ENCODE assay signal across 8 cellular contexts in genomic region chr7:129224251-129225205, GRCh38.
DNase-seq lines count a peak whose midpoint lies in the region; ATAC-seq and TF ChIP-seq lines count a peak whose summit lies in the region.

Gene AHCYL2 (plus strand): TSS chr7:129225030.

- peaks cover 6% of the 10 kb centered on the region for H3K36me3 Mint-ChIP-seq in central memory CD8-positive, alpha-beta T cell (ENCODE audit: insufficient read depth)

- peak; percentile 99 for DNase-seq in AML-193 (lab: John Stamatoyannopoulos, UW)
- DNase-seq in NCI-H446 treated with DMSO at 0.1 percent for 48 hours (lab: John Stamatoyannopoulos, UW), result peak; percentile 96
- peak; percentile 95 for DNase-seq in activated CD4-positive, CD25-positive, alpha-beta regulatory T cell treated with anti-CD3 and anti-CD28 coated beads, Interleukin-2, amount 50 U/mL, for 16 hours (ENCODE audit: low read depth, low spot score)
- peak; percentile 88 to 90 for DNase-seq in central memory CD8-positive, alpha-beta T cell (ENCODE audit: low spot score in 2 of 2)
- DNase-seq in islet precursor cell, result peak; percentile 99
- DNase-seq in stimulated activated CD4-positive, alpha-beta T cell treated with anti-CD3 and anti-CD28 coated beads, Interleukin-12 subunit alpha, Interleukin-12 subunit beta, amount 100 ng/mL, for 4 hours, result peak; percentile 98

- H3K27me3 Mint-ChIP-seq in central memory CD8-positive, alpha-beta T cell, result no peaks in the 10 kb centered on the region

- ATAC-seq in HG03378 (IDR thresholded peaks at IDR 0.05; ENCODE audit: unreplicated experiment), result peak; percentile 75
- ATAC-seq in central memory CD8-positive, alpha-beta T cell (replicated peaks; ENCODE audit: extremely low read depth, poor library complexity, severe bottlenecking), result peak; percentile 95

- H3K4me3 Mint-ChIP-seq in central memory CD8-positive, alpha-beta T cell, result peak within 1 kb of the TSS; percentile 80

- peak within 1 kb of the TSS; percentile 87 for H3K27ac Mint-ChIP-seq in central memory CD8-positive, alpha-beta T cell (ENCODE audit: low read depth)

- H3K9me3 Mint-ChIP-seq in central memory CD8-positive, alpha-beta T cell, result no peaks in the 10 kb centered on the region

- H3K4me1 Mint-ChIP-seq in central memory CD8-positive, alpha-beta T cell, result peaks cover 29% of the 10 kb centered on the region

- TF ChIP-seq POLR2A in GM19099 (IDR thresholded peaks at IDR 0.05; ENCODE audit: extremely low read depth, insufficient read length, low read depth), result peak; percentile 60

Comparison
In these comparisons a context has a peak if more than half of its experiments do, and no peak if none do; other contexts are left out.
1. Peak in every context shown above with its lines: DNase-seq and ATAC-seq.